ENCODE assay signal across 19 cellular contexts in genomic region chr7:46532571-46532970, GRCh38.
"Had no signal": no experiment of that assay in that cellular context is flagged by ENCODE, and none has a peak within 500 bp of the region (broad histone marks: within the 10 kb centered on the region; RNA-seq: fewer than 3 reads in every experiment).

No MANE protein-coding gene starts in this region.

- H3K27ac ChIP-seq: colonic mucosa, esophagus muscularis mucosa, neutrophil, skin epidermis, stomach, thoracic aorta, transverse colon had no signal

- DNase-seq: cerebellar nuclear complex; colonic mucosa; dermis blood vessel endothelial cell; effector CD4-positive, alpha-beta T cell; endodermal cell; foreskin melanocyte; head of caudate nucleus; hippocampal formation; mucosa of descending colon; naive thymus-derived CD8-positive, alpha-beta T cell; posterior cingulate gyrus; stimulated activated naive CD4-positive, alpha-beta T cell; stomach; substantia nigra; transverse colon had no signal
